Comparison of ENCODE assay signal across 14 cellular contexts in genomic region chr2:230878599-230878965, GRCh38. TPM values are rescaled to one million over a fixed set of nuclear protein-coding genes. Genes with fewer than 3 reads are reported as not detected.
DNase-seq lines count a peak whose midpoint lies in the region; ATAC-seq, FAIRE-seq and TF ChIP-seq lines count a peak whose summit lies in the region.
"Had no signal": no experiment of that assay in that cellular context is flagged by ENCODE, and none has a peak within 500 bp of the region (broad histone marks: within the 10 kb centered on the region; RNA-seq: fewer than 3 reads in every experiment).

No MANE protein-coding gene starts in this region.

- WGBS in GM23248 (ENCODE audit: low coverage in 1 of 2, low lambda C conversion rate in 2 of 2, missing lambda C conversion rate in 2 of 2), 2 experiments = 77 to 78% methylated on average over 7 of the region's 7 CpGs
- WGBS in small intestine, 3 donors = 59 to 68% (median 66%) methylated on average over 7 of the region's 7 CpGs

- in situ Hi-C loops in Panc1 (cut with HindIII; ENCODE audit: low pct_unique_long_range_greater_than_20kb, low sequenced_read_pairs) (loop anchor here (5.0 kb wide), 1 partner anchor 74 kb away; no protein-coding TSS in a partner anchor), GM23248 (cut with MboI) (no loop called here)

- H3K79me2 ChIP-seq in DOHH2 (ENCODE audit: control insufficient read depth, low read length) (no peaks in the 10 kb centered on the region), GM23248 (ENCODE audit: insufficient read depth) (no peaks in the 10 kb centered on the region)

- no peak overlapping the region; the same call in 1 of the 2 replicates for H3K4me3 ChIP-seq in DOHH2 (ENCODE audit: low read length)
- no peak overlapping the region for H3K4me3 ChIP-seq in Panc1 (ENCODE audit: low read depth in 2 of 2, low read length in 2 of 2)
- no peak overlapping the region for H3K4me3 ChIP-seq in dorsolateral prefrontal cortex
- H3K4me3 ChIP-seq in GM23248 = no peak overlapping the region
- no peak overlapping the region for H3K4me3 ChIP-seq in small intestine (ENCODE audit: low read depth in 1 of 2, low read length in 2 of 2)

- H4K20me1 ChIP-seq in DOHH2 (ENCODE audit: control insufficient read depth, insufficient read depth, low read depth, low read length) (no peaks in the 10 kb centered on the region), GM23248 (ENCODE audit: insufficient read depth) (no peaks in the 10 kb centered on the region)

- H3K9ac ChIP-seq in GM23248 = no peak overlapping the region

- H3K36me3 ChIP-seq in DOHH2 (ENCODE audit: control insufficient read depth, low read length) (no peaks in the 10 kb centered on the region), Panc1 (ENCODE audit: control insufficient read depth, insufficient read depth, low read length) (no peaks in the 10 kb centered on the region), GM23248 (ENCODE audit: low read depth) (no peaks in the 10 kb centered on the region), small intestine (ENCODE audit: control insufficient read depth in 2 of 2, insufficient read depth in 2 of 2, low read length in 2 of 2) (peaks cover 3% of the 10 kb centered on the region in 2 donors)

- no peak for DNase-seq in Panc1 (ENCODE audit: low read depth, low spot score)
- DNase-seq in dorsolateral prefrontal cortex = peak in 2 of 10 donors; percentile 32 to 36
- DNase-seq in sciatic nerve (ENCODE audit: low spot score) = peak; percentile 45
- DNase-seq in GM23248 = no peak
- no peak for DNase-seq in kidney glomerular epithelial cell (lab: John Stamatoyannopoulos, UW)
- DNase-seq in small intestine = no peak
- DNase-seq: amniotic stem cell; effector CD4-positive, alpha-beta T cell; foreskin melanocyte; NCI-H446 treated with DMSO at 0.1 percent for 48 hours; stimulated activated CD4-positive, alpha-beta T cell treated with anti-CD3 and anti-CD28 coated beads, Interleukin-4, amount 100 ng/mL, for 4 hours had no signal

- FAIRE-seq in small intestine (lab: Jason Lieb, UNC) = no peak

- POLR2A ChIA-PET in Panc1 (lab: Charles Lee) = interaction anchor here (0.6 kb wide), 1 partner anchor 304 kb away, joined by 12 read pairs; no protein-coding TSS in a partner anchor

- H3K9me3 ChIP-seq in DOHH2 (ENCODE audit: control insufficient read depth, insufficient read depth, low read length) (no peaks in the 10 kb centered on the region), Panc1 (ENCODE audit: control insufficient read depth, insufficient read depth, low read depth, low read length) (no peaks in the 10 kb centered on the region), GM23248 (ENCODE audit: low read depth) (no peaks in the 10 kb centered on the region), small intestine (ENCODE audit: control insufficient read depth, low read depth) (no peaks in the 10 kb centered on the region)

- H3F3A ChIP-seq in DOHH2 (ENCODE audit: control insufficient read depth, insufficient read depth) (no peaks in the 10 kb centered on the region), GM23248 (ENCODE audit: insufficient read depth) (no peaks in the 10 kb centered on the region)

- BruUV-seq in Panc1 (replicated peaks; lab: Mats Ljungman, UMichigan) = TSS peak; percentile 98

- H3K9me2 ChIP-seq in DOHH2 (replicated peaks; ENCODE audit: control insufficient read depth, low read length) (no peaks in the 10 kb centered on the region), GM23248 (ENCODE audit: insufficient read depth) (no peaks in the 10 kb centered on the region)

- no peak overlapping the region for H2AFZ ChIP-seq in GM23248

- CTCF ChIA-PET in Panc1 (lab: Charles Lee) = no interaction called here

- H3K4me2 ChIP-seq in DOHH2 (ENCODE audit: low read length) (no peak overlapping the region), GM23248 (ENCODE audit: unreplicated experiment) (no peak overlapping the region)

- ATAC-seq in Panc1 = no peak
- ATAC-seq in sciatic nerve = no peak
- ATAC-seq: Right ventricle myocardium inferior had no signal

- H3K27me3 ChIP-seq in DOHH2 (ENCODE audit: control insufficient read depth, low read length) (no peaks in the 10 kb centered on the region), Panc1 (ENCODE audit: control insufficient read depth, insufficient read depth, low read length) (no peaks in the 10 kb centered on the region), dorsolateral prefrontal cortex (no peaks in the 10 kb centered on the region), GM23248 (replicated peaks; ENCODE audit: insufficient read depth) (no peaks in the 10 kb centered on the region), small intestine (ENCODE audit: control insufficient read depth in 2 of 2, insufficient read depth in 2 of 2, low read length in 2 of 2) (no peaks in the 10 kb centered on the region)

- H3K27ac ChIP-seq in DOHH2 (ENCODE audit: low read depth, low read length) (peak overlapping the region; percentile 68; the same call in 1 of the 2 replicates), Panc1 (ENCODE audit: low read length) (no peak overlapping the region), dorsolateral prefrontal cortex (peak overlapping the region in 38 of 59 donors; percentile 10 to 79 (median 46)), GM23248 (no peak overlapping the region), small intestine (ENCODE audit: low read depth in 1 of 2, low read length in 1 of 2) (peak overlapping the region in 1 of 2 donors; percentile 92)

- intact Hi-C loops in Panc1 (cut with micrococcal nuclease; ENCODE audit: unreplicated experiment) = no loop called here
- intact Hi-C loops in dorsolateral prefrontal cortex (cut with DNase I) = no loop called here
- intact Hi-C loops in sciatic nerve (cut with DNase I) = no loop called here

- peaks cover 33% of the 10 kb centered on the region for H3K4me1 ChIP-seq in DOHH2 (ENCODE audit: control insufficient read depth, low read length)
- no peaks in the 10 kb centered on the region for H3K4me1 ChIP-seq in Panc1 (ENCODE audit: control insufficient read depth, insufficient read depth, low read length)
- H3K4me1 ChIP-seq in GM23248 (ENCODE audit: insufficient read depth) = no peaks in the 10 kb centered on the region
- peaks cover 0 to 7% of the 10 kb centered on the region in 2 donors for H3K4me1 ChIP-seq in small intestine (ENCODE audit: control insufficient read depth in 2 of 2, insufficient read depth in 1 of 2, low read depth in 1 of 2, low read length in 1 of 2)

- TF ChIP-seq CTCF in DOHH2 (IDR thresholded peaks at IDR 0.05; ENCODE audit: low read depth, low read length, poor library complexity, severe bottlenecking) (no peak), Panc1 (IDR thresholded peaks at IDR 0.05) (no peak), dorsolateral prefrontal cortex (IDR thresholded peaks at IDR 0.05 in 54 of 56, conservative IDR thresholded peaks at IDR 0.05 in 2 of 56; ENCODE audit: low read depth in 1 of 56, partially characterized antibody in 56 of 56) (no peak)

RNA-seq across cellular contexts. Expression of gene ITM2C, which starts 13.8 kb away (rescaled TPM):
- 114 TPM for total RNA-seq in Panc1 (2021; ENCODE audit: unreplicated experiment)
- 256 TPM for polyA plus RNA-seq in Panc1 (2012; ENCODE audit: insufficient read length)
- 1,000 to 10,000 TPM in 1 of 120 experiments, 100 to 1,000 TPM in 119; 391 to 1,107 (median 596) TPM for total RNA-seq in dorsolateral prefrontal cortex
- 136 TPM for total RNA-seq in sciatic nerve
- total RNA-seq in GM23248 (2014; rRNA removed; shearing (Covaris generic)) = 35.0 and 38.9 TPM in 2 replicates
- 47.3 and 51.2 TPM in 2 replicates for polyA plus RNA-seq in GM23248 (2016; fragmentation: Nextera tagmentation; extraction: Ambion mirVana)
- polyA plus RNA-seq in small intestine = 100 to 1,000 TPM in 2 of 3 donors, 10 to 100 TPM in 1; 38.9 to 184 (median 153) TPM

RNA-seq across cellular contexts. Expression of gene GPR55, which starts 46.5 kb away (rescaled TPM):
- total RNA-seq in Panc1 (2021; ENCODE audit: unreplicated experiment) = 0.08 TPM
- polyA plus RNA-seq in Panc1 (2012; ENCODE audit: insufficient read length) = not detected
- total RNA-seq in dorsolateral prefrontal cortex = 1 to 10 TPM in 74 of 120 experiments, under 1 TPM in 46; 0.14 to 6.3 (median 1.2) TPM
- 0.18 TPM for total RNA-seq in sciatic nerve
- total RNA-seq in GM23248 (2014; rRNA removed; shearing (Covaris generic)) = not detected in 2 replicates
- 0.20 TPM in 1 of 2 replicates, not detected in the other for polyA plus RNA-seq in GM23248 (2016; fragmentation: Nextera tagmentation; extraction: Ambion mirVana)
- 1 to 10 TPM in 1 of 3 donors, under 1 TPM in 2; 0.22 to 1.6 (median 0.42) TPM for polyA plus RNA-seq in small intestine
- total RNA-seq: renal cortical epithelial cell, Right ventricle myocardium inferior had no signal

Comparison
In these comparisons a context has a peak if more than half of its experiments do, and no peak if none do; other contexts are left out.
1. H3K27ac ChIP-seq: peak in DOHH2 (single experiment) and dorsolateral prefrontal cortex (38 of 59); none in Panc1 (single experiment) and GM23248 (single experiment).